11 cellular contexts compared by ENCODE assay signal in genomic region chr5:157100140-157100679, GRCh38. TPM values are rescaled to one million over a fixed set of nuclear protein-coding genes. Genes with fewer than 3 reads are reported as not detected.
DNase-seq lines count a peak whose midpoint lies in the region; ATAC-seq and TF ChIP-seq lines count a peak whose summit lies in the region.
"Had no signal": no experiment of that assay in that cellular context is flagged by ENCODE, and none has a peak within 500 bp of the region (broad histone marks: within the 10 kb centered on the region; RNA-seq: fewer than 3 reads in every experiment).

No MANE protein-coding gene starts in this region.

- no peak overlapping the region for H3K4me3 ChIP-seq in IMR-90 (ENCODE audit: insufficient read depth, low read depth, low read length)

- H3K4me1 Mint-ChIP-seq in activated T-helper 2 cell treated with anti-CD3 and anti-CD28 coated beads, Interferon-gamma antibody, Interleukin-2, Interleukin-4, amounts not matched to agents 10 μg/mL and 5 μg/mL and 100 μg/mL, durations not matched to agents 14 hours and 24 hours and 36 hours (ENCODE audit: low read depth), result peaks cover 30% of the 10 kb centered on the region
- H3K4me1 Mint-ChIP-seq in neural crest cell (peaks cover 5% of the 10 kb centered on the region), T-cell (peaks cover 0 to 6% (median 6%) of the 10 kb centered on the region in 3 donors)
- H3K4me1 Mint-ChIP-seq: brain had no signal

- H3K4me2 ChIP-seq in IMR-90 (ENCODE audit: low read depth, low read length), result no peak overlapping the region

- H2AFZ ChIP-seq in IMR-90 (replicated peaks; ENCODE audit: low read length, poor library complexity), result no peak overlapping the region

- CTCF ChIA-PET in IMR-90 (lab: Yijun Ruan, JAX), result no interaction called here
- CTCF ChIA-PET in T-cell (lab: Charles Lee), result no interaction called here
- CTCF ChIA-PET in GM10248 (lab: Yijun Ruan, JAX), result interaction anchor here (2.0 to 3.0 kb wide), 3 partner anchors 17 to 32 kb away, joined by 7 to 9 read pairs (median 7); no protein-coding TSS in a partner anchor

- BruUV-seq in IMR-90 (replicated peaks; lab: Mats Ljungman, UMichigan), result no TSS peak

- H3K27me3 Mint-ChIP-seq in activated T-helper 2 cell treated with anti-CD3 and anti-CD28 coated beads, Interferon-gamma antibody, Interleukin-2, Interleukin-4, amounts not matched to agents 10 μg/mL and 5 μg/mL and 100 μg/mL, durations not matched to agents 14 hours and 24 hours and 36 hours (ENCODE audit: low read depth), result no peaks in the 10 kb centered on the region
- no peaks in the 10 kb centered on the region for H3K27me3 Mint-ChIP-seq in neural crest cell (ENCODE audit: low read depth)
- H3K27me3 Mint-ChIP-seq in T-cell, result no peaks in the 10 kb centered on the region
- H3K27me3 Mint-ChIP-seq: brain had no signal

- H3K27ac ChIP-seq in IMR-90 (ENCODE audit: insufficient read depth, low read length), result peak overlapping the region; percentile 23; the same call in 1 of the 2 replicates

- no peak overlapping the region for H4K5ac ChIP-seq in IMR-90 (ENCODE audit: low read depth, low read length)

- H2BK15ac ChIP-seq in IMR-90 (ENCODE audit: low read depth, low read length), result no peak overlapping the region

- peak overlapping the region; percentile 94 for H3K27ac Mint-ChIP-seq in activated T-helper 2 cell treated with anti-CD3 and anti-CD28 coated beads, Interferon-gamma antibody, Interleukin-2, Interleukin-4, amounts not matched to agents 10 μg/mL and 5 μg/mL and 100 μg/mL, durations not matched to agents 14 hours and 24 hours and 36 hours
- H3K27ac Mint-ChIP-seq in neural crest cell (ENCODE audit: unreplicated experiment), result peak overlapping the region; percentile 13
- no peak overlapping the region for H3K27ac Mint-ChIP-seq in T-cell
- H3K27ac Mint-ChIP-seq: brain, mesothelial cell of epicardium had no signal

- no peaks in the 10 kb centered on the region for H3K79me1 ChIP-seq in IMR-90 (ENCODE audit: low read depth in 1 of 2, low read length in 2 of 2)

- H3K4me1 ChIP-seq in IMR-90 (ENCODE audit: control insufficient read depth, insufficient read depth, low read length), result peaks cover 4% of the 10 kb centered on the region; the same call in 1 of the 2 replicates

- no peaks in the 10 kb centered on the region for H3K9me3 ChIP-seq in IMR-90 (ENCODE audit: control insufficient read depth, insufficient read depth, low read length)

- no peak overlapping the region for H3K56ac ChIP-seq in IMR-90 (ENCODE audit: extremely low read depth, insufficient read depth, low read length)

- H2BK120ac ChIP-seq in IMR-90 (ENCODE audit: low read depth, low read length), result no peak overlapping the region

- dilution Hi-C loops in IMR-90 (cut with HindIII; ENCODE audit: low sequenced_read_pairs, unreplicated experiment), result no loop called here

- H3K9ac ChIP-seq in IMR-90 (ENCODE audit: low read depth, low read length), result no peak overlapping the region

- H2BK5ac ChIP-seq in IMR-90 (ENCODE audit: low read depth, low read length, poor library complexity, severe bottlenecking), result peak overlapping the region; percentile 34

- H3K36me3 ChIP-seq in IMR-90 (ENCODE audit: control insufficient read depth, insufficient read depth, low read length), result no peaks in the 10 kb centered on the region

- TF ChIP-seq CTCF in IMR-90 (conservative IDR thresholded peaks at IDR 0.05; ENCODE audit: low read depth, low read length), result no peak
- no peak for TF ChIP-seq CTCF in neural crest cell (conservative IDR thresholded peaks at IDR 0.05)
- TF ChIP-seq CTCF in GM10248 (IDR thresholded peaks at IDR 0.05; ENCODE audit: control extremely low read depth, extremely low read depth, low read depth, missing control alignments), result no peak
- TF ChIP-seq CTCF in GM10266 (IDR thresholded peaks at IDR 0.05; ENCODE audit: control insufficient read depth, insufficient read depth, low read depth, missing control alignments), result no peak
- TF ChIP-seq CTCF in GM13977 (IDR thresholded peaks at IDR 0.05; ENCODE audit: extremely low read depth, insufficient read depth, missing control alignments), result no peak

- POLR2A ChIA-PET in IMR-90 (lab: Charles Lee; ENCODE audit: unreplicated experiment), result no interaction called here
- POLR2A ChIA-PET in T-cell (lab: Charles Lee), result no interaction called here
- POLR2A ChIA-PET in GM10248 (lab: Yijun Ruan, JAX), result no interaction called here

- H4K20me1 ChIP-seq in IMR-90 (ENCODE audit: insufficient read depth, low read length), result no peaks in the 10 kb centered on the region

- H4K8ac ChIP-seq in IMR-90 (ENCODE audit: low read depth in 2 of 2, low read length in 2 of 2), result peak overlapping the region in 1 of 2 experiments; percentile 54; a peak in 1 of 4 replicates

- H3K14ac ChIP-seq in IMR-90 (replicated peaks; ENCODE audit: low read depth, low read length), result no peak overlapping the region

- peak; percentile 61 for DNase-seq in IMR-90
- no peak for DNase-seq in activated T-helper 2 cell treated with anti-CD3 and anti-CD28 coated beads, Interferon-gamma antibody, Interleukin-2, Interleukin-4, amounts not matched to agents 10 μg/mL and 5 μg/mL and 100 μg/mL, durations not matched to agents 14 hours and 24 hours and 36 hours (ENCODE audit: low spot score)
- no peak for DNase-seq in neural crest cell (ENCODE audit: low read depth, low spot score)
- no peak for DNase-seq in T-cell
- no peak for DNase-seq in GM10248 (ENCODE audit: extremely low spot score)
- no peak for DNase-seq in GM10266 (ENCODE audit: extremely low spot score)
- no peak for DNase-seq in GM13977 (ENCODE audit: low spot score)
- DNase-seq: NCI-H2171 had no signal

- H3K9me3 Mint-ChIP-seq in activated T-helper 2 cell treated with anti-CD3 and anti-CD28 coated beads, Interferon-gamma antibody, Interleukin-2, Interleukin-4, amounts not matched to agents 10 μg/mL and 5 μg/mL and 100 μg/mL, durations not matched to agents 14 hours and 24 hours and 36 hours, result no peaks in the 10 kb centered on the region
- H3K9me3 Mint-ChIP-seq in neural crest cell (no peaks in the 10 kb centered on the region), T-cell (no peaks in the 10 kb centered on the region)
- H3K9me3 Mint-ChIP-seq: brain, mesothelial cell of epicardium had no signal

- H3K27me3 ChIP-seq in IMR-90 (ENCODE audit: control insufficient read depth, insufficient read depth, low read length), result no peaks in the 10 kb centered on the region

- ATAC-seq in GM18861 (IDR thresholded peaks at IDR 0.05; ENCODE audit: unreplicated experiment), result peak; percentile 51
- peak; percentile 86 for ATAC-seq in IMR-90 (ENCODE audit: low read depth)
- no peak for ATAC-seq in T-cell (replicated peaks in 1 of 4)

- TF ChIP-seq POLR2A in IMR-90 (IDR thresholded peaks at IDR 0.05; ENCODE audit: low read depth, low read length), result no peak

- 0 out of 2 replicates have a peak overlapping the region, but pooled peaks have one; percentile 20 for H2BK20ac ChIP-seq in IMR-90 (ENCODE audit: low read depth, low read length)

- no peaks in the 10 kb centered on the region for H3K9me1 ChIP-seq in IMR-90 (ENCODE audit: insufficient read depth, low read length)

- no peak for TF ChIP-seq RAD21 in IMR-90 (IDR thresholded peaks at IDR 0.05; ENCODE audit: low read length)

- H3K36me3 Mint-ChIP-seq in activated T-helper 2 cell treated with anti-CD3 and anti-CD28 coated beads, Interferon-gamma antibody, Interleukin-2, Interleukin-4, amounts not matched to agents 10 μg/mL and 5 μg/mL and 100 μg/mL, durations not matched to agents 14 hours and 24 hours and 36 hours (ENCODE audit: low read depth), result peaks cover 71% of the 10 kb centered on the region
- no peaks in the 10 kb centered on the region for H3K36me3 Mint-ChIP-seq in neural crest cell (ENCODE audit: low read depth)
- H3K36me3 Mint-ChIP-seq in T-cell, result peaks cover 13% of the 10 kb centered on the region
- H3K36me3 Mint-ChIP-seq: brain, mesothelial cell of epicardium had no signal

- no peak overlapping the region for H3K23ac ChIP-seq in IMR-90 (ENCODE audit: low read depth, low read length)

- WGBS in IMR-90 (ENCODE audit: extremely low coverage in 2 of 2, insufficient read length in 1 of 2), 2 experiments, result 0% methylated on average over 1 of the region's 2 CpGs; no CpG with 5 or more reads in 1 of the 2 experiments

- H4K91ac ChIP-seq in IMR-90 (ENCODE audit: insufficient read depth, low read depth, low read length), result no peak overlapping the region

- H2AK9ac ChIP-seq in IMR-90 (replicated peaks; ENCODE audit: low read depth, low read length, poor library complexity), result no peak overlapping the region

- intact Hi-C loops in IMR-90 (cut with micrococcal nuclease), result no loop called here
- intact Hi-C loops in activated T-helper 2 cell treated with anti-CD3 and anti-CD28 coated beads, Interferon-gamma antibody, Interleukin-2, Interleukin-4, amounts not matched to agents 10 μg/mL and 5 μg/mL and 100 μg/mL, durations not matched to agents 14 hours and 24 hours and 36 hours (cut with micrococcal nuclease), result loop anchor here (1.0 to 2.0 kb wide), 7 partner anchors 9 to 180 kb away; partner anchors contain the start of genes HAVCR2 and MED7

- H2AK5ac ChIP-seq in IMR-90 (ENCODE audit: low read depth, low read length), result 0 out of 2 replicates have a peak overlapping the region, but pooled peaks have one; percentile 11

- no peak overlapping the region for H3K4ac ChIP-seq in IMR-90 (ENCODE audit: low read depth, low read length)

- 0 out of 2 replicates have a peak overlapping the region, but pooled peaks have one; percentile 6 for H3K18ac ChIP-seq in IMR-90 (ENCODE audit: low read depth, low read length)

- in situ Hi-C loops in IMR-90 (cut with MboI; ENCODE audit: low sequenced_read_pairs) (no loop called here), GM13977 (cut with MboI; ENCODE audit: low pct_unique_long_range_greater_than_20kb, low sequenced_read_pairs, unreplicated experiment) (no loop called here)

- H3K4me3 Mint-ChIP-seq in activated T-helper 2 cell treated with anti-CD3 and anti-CD28 coated beads, Interferon-gamma antibody, Interleukin-2, Interleukin-4, amounts not matched to agents 10 μg/mL and 5 μg/mL and 100 μg/mL, durations not matched to agents 14 hours and 24 hours and 36 hours (ENCODE audit: low read depth), result peak overlapping the region; percentile 10
- H3K4me3 Mint-ChIP-seq in neural crest cell, result no peak overlapping the region
- no peak overlapping the region for H3K4me3 Mint-ChIP-seq in T-cell
- H3K4me3 Mint-ChIP-seq: brain, mesothelial cell of epicardium had no signal

RNA-seq across cellular contexts. Expression of gene HAVCR2, which starts 8.6 kb away (rescaled TPM):
- total RNA-seq in IMR-90 (2012; rRNA removed) (under 0.01 TPM in 2 replicates), neural crest cell (0.19 and 0.55 TPM in 2 replicates), T-cell (1 to 10 TPM; 2.2 to 4.6 (median 3.2) TPM)
- polyA plus RNA-seq in IMR-90 (2012; rRNA removed), result 0.07 and 0.09 TPM in 2 replicates
- not detected in 2 replicates for polyA plus RNA-seq in IMR-90 (2012; cell fraction: cytosol; rRNA removed)
- 0.04 and 0.28 TPM in 2 replicates for polyA plus RNA-seq in IMR-90 (2012; cell fraction: nucleus; rRNA removed; ENCODE audit: low replicate concordance)
- 48.6 and 50.5 TPM in 2 replicates for total RNA-seq in activated T-helper 2 cell treated with anti-CD3 and anti-CD28 coated beads, Interferon-gamma antibody, Interleukin-2, Interleukin-4, amounts not matched to agents 10 μg/mL and 5 μg/mL and 100 μg/mL, durations not matched to agents 14 hours and 24 hours and 36 hours

RNA-seq across cellular contexts. Expression of gene HAVCR1, which starts 41.3 kb away (rescaled TPM):
- not detected in 2 replicates for total RNA-seq in IMR-90 (2012; rRNA removed)
- polyA plus RNA-seq in IMR-90 (2012; rRNA removed), result not detected in 2 replicates
- polyA plus RNA-seq in IMR-90 (2012; cell fraction: cytosol; rRNA removed), result not detected in 2 replicates
- polyA plus RNA-seq in IMR-90 (2012; cell fraction: nucleus; rRNA removed; ENCODE audit: low replicate concordance), result not detected in 2 replicates
- total RNA-seq in activated T-helper 2 cell treated with anti-CD3 and anti-CD28 coated beads, Interferon-gamma antibody, Interleukin-2, Interleukin-4, amounts not matched to agents 10 μg/mL and 5 μg/mL and 100 μg/mL, durations not matched to agents 14 hours and 24 hours and 36 hours, result 0.64 and 1.2 TPM in 2 replicates
- total RNA-seq in neural crest cell, result not detected in 2 replicates
- 1 to 10 TPM; 3.3 to 5.8 (median 5.4) TPM for total RNA-seq in T-cell

RNA-seq across cellular contexts. Expression of gene MED7, which starts 42.5 kb away (rescaled TPM):
- total RNA-seq in IMR-90 (2012; rRNA removed), result 8.6 and 13.9 TPM in 2 replicates
- 7.3 and 9.0 TPM in 2 replicates for polyA plus RNA-seq in IMR-90 (2012; rRNA removed)
- polyA plus RNA-seq in IMR-90 (2012; cell fraction: cytosol; rRNA removed), result 1.3 and 1.8 TPM in 2 replicates
- 0.39 and 3.9 TPM in 2 replicates for polyA plus RNA-seq in IMR-90 (2012; cell fraction: nucleus; rRNA removed; ENCODE audit: low replicate concordance)
- total RNA-seq in activated T-helper 2 cell treated with anti-CD3 and anti-CD28 coated beads, Interferon-gamma antibody, Interleukin-2, Interleukin-4, amounts not matched to agents 10 μg/mL and 5 μg/mL and 100 μg/mL, durations not matched to agents 14 hours and 24 hours and 36 hours, result 12.5 and 13.1 TPM in 2 replicates
- 11.6 and 11.7 TPM in 2 replicates for total RNA-seq in neural crest cell
- 10 to 100 TPM in 3 of 5 donors, 1 to 10 TPM in 2; 5.7 to 14.9 (median 13.1) TPM for total RNA-seq in T-cell

Comparison
In these comparisons a context has a peak if more than half of its experiments do, and no peak if none do; other contexts are left out.
1. ATAC-seq: peak in GM18861 (single experiment) and IMR-90 (single experiment); none in T-cell (0 of 4).
2. H3K27ac Mint-ChIP-seq: peak in activated T-helper 2 cell treated with anti-CD3 and anti-CD28 coated beads, Interferon-gamma antibody, Interleukin-2, Interleukin-4, amounts not matched to agents 10 μg/mL and 5 μg/mL and 100 μg/mL, durations not matched to agents 14 hours and 24 hours and 36 hours (single experiment) and neural crest cell (single experiment); none in T-cell (0 of 2).